Comparison of ENCODE assay signal across 17 cellular contexts in the genomic region with DNA sequence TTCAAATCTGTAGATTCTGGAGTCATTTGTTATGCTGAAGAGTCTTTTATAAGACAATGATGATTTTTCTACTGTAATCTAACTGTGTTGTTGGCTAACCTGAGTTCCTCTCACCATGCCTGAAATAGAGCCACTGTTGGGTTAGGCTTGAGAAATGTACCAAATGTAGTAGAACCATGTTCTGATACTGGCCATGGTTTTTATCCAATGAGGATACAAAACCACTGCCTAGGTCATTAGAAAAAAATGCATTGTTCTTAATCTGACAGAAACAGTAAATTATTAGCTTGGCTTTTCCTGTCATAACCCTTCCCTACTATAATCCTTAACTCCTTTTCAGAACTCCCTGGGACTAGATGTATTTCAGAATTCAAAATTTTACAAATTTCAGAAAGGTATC.
"Had no signal": no experiment of that assay in that cellular context is flagged by ENCODE, and none has a peak within 500 bp of the region (broad histone marks: within the 10 kb centered on the region; RNA-seq: fewer than 3 reads in every experiment).

No MANE protein-coding gene starts in this region.

- H3K27me3 ChIP-seq: brain microvascular endothelial cell, colonic mucosa, spleen, thyroid gland had no signal

- H3K4me3 Mint-ChIP-seq: activated CD8-positive, alpha-beta T cell treated with anti-CD3 and anti-CD28 coated beads for 36 hours; activated T-helper 17 cell treated with anti-CD3 and anti-CD28 coated beads, Interleukin-2, amount 50 U/mL, for 72 hours; central memory CD8-positive, alpha-beta T cell; endodermal cell; natural killer cell treated with Interleukin-12 subunit alpha and Interleukin-12 subunit beta and Interleukin-15 and Interleukin-18, amount 100 ng/mL, for 72 hours had no signal

- H3K27ac ChIP-seq: brain microvascular endothelial cell, lower lobe of right lung, spleen, thyroid gland had no signal

- DNase-seq: activated CD8-positive, alpha-beta T cell treated with anti-CD3 and anti-CD28 coated beads for 36 hours; activated naive CD4-positive, alpha-beta T cell treated with Interleukin-2 at 50 U/mL for 16 hours; activated T-cell treated with anti-CD3 and anti-CD28 coated beads, Interleukin-2, amount 50 U/mL, for 1 hour; anterior cingulate cortex; brain microvascular endothelial cell; endodermal cell; erythroblast; lower lobe of right lung; retina; spleen; stimulated activated CD8-positive, alpha-beta memory T cell treated with anti-CD3 and anti-CD28 coated beads, Interleukin-4, amount 100 ng/mL, for 48 hours; stimulated activated naive CD4-positive, alpha-beta T cell treated with Interleukin-2 at 50 U/mL for 16 hours; thyroid gland had no signal

- H3K4me1 ChIP-seq: lower lobe of right lung, thyroid gland had no signal

- H3K36me3 ChIP-seq: brain microvascular endothelial cell, colonic mucosa, lower lobe of right lung, spleen, thyroid gland had no signal

- H3K4me1 Mint-ChIP-seq: central memory CD8-positive, alpha-beta T cell had no signal

- H3K36me3 Mint-ChIP-seq: natural killer cell treated with Interleukin-12 subunit alpha and Interleukin-12 subunit beta and Interleukin-15 and Interleukin-18, amount 100 ng/mL, for 72 hours had no signal

- H3K9me3 Mint-ChIP-seq: activated CD8-positive, alpha-beta T cell treated with anti-CD3 and anti-CD28 coated beads for 36 hours; activated T-helper 17 cell treated with anti-CD3 and anti-CD28 coated beads, Interleukin-2, amount 50 U/mL, for 72 hours; central memory CD8-positive, alpha-beta T cell; endodermal cell; natural killer cell treated with Interleukin-12 subunit alpha and Interleukin-12 subunit beta and Interleukin-15 and Interleukin-18, amount 100 ng/mL, for 72 hours had no signal

- H3K27ac Mint-ChIP-seq: activated CD8-positive, alpha-beta T cell treated with anti-CD3 and anti-CD28 coated beads for 36 hours; activated T-helper 17 cell treated with anti-CD3 and anti-CD28 coated beads, Interleukin-2, amount 50 U/mL, for 72 hours; natural killer cell treated with Interleukin-12 subunit alpha and Interleukin-12 subunit beta and Interleukin-15 and Interleukin-18, amount 100 ng/mL, for 72 hours had no signal

- H3K9me3 ChIP-seq: colonic mucosa, lower lobe of right lung, spleen, thyroid gland had no signal

- H3K4me3 ChIP-seq: colonic mucosa, lower lobe of right lung, spleen, thyroid gland had no signal
